ENCODE assay signal across 11 cellular contexts in genomic region chr20:32523613-32524218, GRCh38.
DNase-seq lines count a peak whose midpoint lies in the region; ATAC-seq and TF ChIP-seq lines count a peak whose summit lies in the region.
"Had no signal": no experiment of that assay in that cellular context is flagged by ENCODE, and none has a peak within 500 bp of the region (broad histone marks: within the 10 kb centered on the region; RNA-seq: fewer than 3 reads in every experiment).

No MANE protein-coding gene starts in this region.

- peaks cover 78% of the 10 kb centered on the region for H3K4me1 ChIP-seq in CD8-positive, alpha-beta T cell (ENCODE audit: insufficient read depth, low read length)
- peaks cover 63% of the 10 kb centered on the region for H3K4me1 ChIP-seq in Loucy (ENCODE audit: insufficient read depth, low read length, poor library complexity, severe bottlenecking)

- H4K20me1 ChIP-seq in Loucy (ENCODE audit: insufficient read depth, low read length, poor library complexity, severe bottlenecking) = peaks cover 6% of the 10 kb centered on the region

- peak overlapping the region; percentile 2 for H3K4me2 ChIP-seq in Loucy (ENCODE audit: low read depth, low read length, poor library complexity, severe bottlenecking)

- no peak overlapping the region for H3K4me3 Mint-ChIP-seq in CD8-positive, alpha-beta T cell
- peak overlapping the region; percentile 1 for H3K4me3 Mint-ChIP-seq in natural killer cell treated with Interleukin-12 subunit alpha and Interleukin-12 subunit beta and Interleukin-15 and Interleukin-18, amount 100 ng/mL, for 72 hours

- H3K9me3 ChIP-seq in CD8-positive, alpha-beta T cell (ENCODE audit: low read length) = no peaks in the 10 kb centered on the region
- no peaks in the 10 kb centered on the region for H3K9me3 ChIP-seq in Loucy (ENCODE audit: insufficient read depth, low read depth, low read length)
- H3K9me3 ChIP-seq: sigmoid colon had no signal

- no peak for DNase-seq in CD8-positive, alpha-beta T cell
- DNase-seq in natural killer cell treated with Interleukin-12 subunit alpha and Interleukin-12 subunit beta and Interleukin-15 and Interleukin-18, amount 100 ng/mL, for 72 hours (ENCODE audit: low spot score) = peak; percentile 48
- DNase-seq in DMS153 (lab: John Stamatoyannopoulos, UW) (no peak), sciatic nerve (ENCODE audit: low spot score) (no peak)
- DNase-seq: NCI-H1417 treated with DMSO at 0.1 percent for 48 hours, NCI-H748 treated with DMSO at 0.1 percent for 48 hours, Right ventricle myocardium superior, sigmoid colon had no signal

- TF ChIP-seq CTCF in CD8-positive, alpha-beta T cell (IDR thresholded peaks at IDR 0.05) = no peak
- TF ChIP-seq CTCF in Loucy (conservative IDR thresholded peaks at IDR 0.05; ENCODE audit: low read length) = no peak

- CTCF ChIA-PET in CD8-positive, alpha-beta T cell (lab: Charles Lee) = interaction anchor here (0.7 to 17.1 kb wide), 10 partner anchors 10 to 266 kb away, joined by 3 to 337 read pairs (median 6); partner anchors contain the start of genes C20orf203 and NOL4L

- H3K9ac ChIP-seq in Loucy (ENCODE audit: low read depth, low read length, poor library complexity, severe bottlenecking) = peak overlapping the region; percentile 49

- peak overlapping the region; percentile 92 for H3K27ac Mint-ChIP-seq in CD8-positive, alpha-beta T cell
- peak overlapping the region; percentile 55 to 76 for H3K27ac Mint-ChIP-seq in natural killer cell treated with Interleukin-12 subunit alpha and Interleukin-12 subunit beta and Interleukin-15 and Interleukin-18, amount 100 ng/mL, for 72 hours

- H3K9me3 Mint-ChIP-seq in CD8-positive, alpha-beta T cell = no peaks in the 10 kb centered on the region
- no peaks in the 10 kb centered on the region for H3K9me3 Mint-ChIP-seq in natural killer cell treated with Interleukin-12 subunit alpha and Interleukin-12 subunit beta and Interleukin-15 and Interleukin-18, amount 100 ng/mL, for 72 hours

- H3K27me3 ChIP-seq in CD8-positive, alpha-beta T cell (ENCODE audit: insufficient read depth, low read length) = no peaks in the 10 kb centered on the region
- no peaks in the 10 kb centered on the region for H3K27me3 ChIP-seq in Loucy (ENCODE audit: insufficient read depth, low read length, poor library complexity, severe bottlenecking)
- H3K27me3 ChIP-seq: sigmoid colon had no signal

- POLR2A ChIA-PET in CD8-positive, alpha-beta T cell (lab: Charles Lee) = interaction anchor here (1.1 to 11.9 kb wide), 4 partner anchors 11 to 64 kb away, joined by 3 to 187 read pairs (median 10); no protein-coding TSS in a partner anchor

- H3K4me1 Mint-ChIP-seq in CD8-positive, alpha-beta T cell (ENCODE audit: low read depth) = peaks cover 80% of the 10 kb centered on the region
- peaks cover 24 to 54% of the 10 kb centered on the region in 2 donors for H3K4me1 Mint-ChIP-seq in natural killer cell treated with Interleukin-12 subunit alpha and Interleukin-12 subunit beta and Interleukin-15 and Interleukin-18, amount 100 ng/mL, for 72 hours (ENCODE audit: low read depth in 2 of 2)

- H3K4me3 ChIP-seq in CD8-positive, alpha-beta T cell (ENCODE audit: low read depth, low read length) = no peak overlapping the region
- H3K4me3 ChIP-seq in Loucy (ENCODE audit: low read length, poor library complexity, severe bottlenecking) = no peak overlapping the region
- H3K4me3 ChIP-seq: sigmoid colon had no signal

- peaks cover 15% of the 10 kb centered on the region for H3K36me3 ChIP-seq in CD8-positive, alpha-beta T cell (ENCODE audit: insufficient read depth, low read length)
- peaks cover 64% of the 10 kb centered on the region; the same call in 1 of the 2 replicates for H3K36me3 ChIP-seq in Loucy (ENCODE audit: insufficient read depth, low read length)
- H3K36me3 ChIP-seq: sigmoid colon had no signal

- no peaks in the 10 kb centered on the region for H3K27me3 Mint-ChIP-seq in CD8-positive, alpha-beta T cell (ENCODE audit: low read depth)
- no peaks in the 10 kb centered on the region for H3K27me3 Mint-ChIP-seq in natural killer cell treated with Interleukin-12 subunit alpha and Interleukin-12 subunit beta and Interleukin-15 and Interleukin-18, amount 100 ng/mL, for 72 hours

- H2AFZ ChIP-seq in Loucy (ENCODE audit: low read length) = no peak overlapping the region

- intact Hi-C loops in CD8-positive, alpha-beta T cell (cut with DNase I, micrococcal nuclease) = loop anchor here (5.0 to 10.0 kb wide), 3 partner anchors 59 to 254 kb away; no protein-coding TSS in a partner anchor
- intact Hi-C loops in sciatic nerve (cut with DNase I) = loop anchor here (5.0 kb wide), 1 partner anchor 129 kb away; no protein-coding TSS in a partner anchor

- no peaks in the 10 kb centered on the region for H3K9me2 ChIP-seq in Loucy (replicated peaks; ENCODE audit: low read depth, low read length)

- peaks cover 42% of the 10 kb centered on the region for H3K36me3 Mint-ChIP-seq in CD8-positive, alpha-beta T cell
- H3K36me3 Mint-ChIP-seq in natural killer cell treated with Interleukin-12 subunit alpha and Interleukin-12 subunit beta and Interleukin-15 and Interleukin-18, amount 100 ng/mL, for 72 hours = no peaks in the 10 kb centered on the region

- H3K79me2 ChIP-seq in Loucy (ENCODE audit: insufficient read depth, low read length) = peaks cover 69% of the 10 kb centered on the region

- H3K27ac ChIP-seq in CD8-positive, alpha-beta T cell (ENCODE audit: low read depth, low read length) = peak overlapping the region; percentile 11
- peak overlapping the region; percentile 49 for H3K27ac ChIP-seq in angular gyrus (ENCODE audit: low read depth, low read length)
- H3K27ac ChIP-seq: sigmoid colon had no signal

- ATAC-seq in CD8-positive, alpha-beta T cell = no peak
- no peak for ATAC-seq in natural killer cell treated with Interleukin-12 subunit alpha and Interleukin-12 subunit beta and Interleukin-15 and Interleukin-18, amount 100 ng/mL, for 72 hours
- ATAC-seq in GM18870 (IDR thresholded peaks at IDR 0.05; ENCODE audit: unreplicated experiment) = no peak
- no peak for ATAC-seq in sciatic nerve

- no peaks in the 10 kb centered on the region for H3F3A ChIP-seq in Loucy (ENCODE audit: low read depth)
